Comparison of ENCODE assay signal across 20 cellular contexts in the genomic region with DNA sequence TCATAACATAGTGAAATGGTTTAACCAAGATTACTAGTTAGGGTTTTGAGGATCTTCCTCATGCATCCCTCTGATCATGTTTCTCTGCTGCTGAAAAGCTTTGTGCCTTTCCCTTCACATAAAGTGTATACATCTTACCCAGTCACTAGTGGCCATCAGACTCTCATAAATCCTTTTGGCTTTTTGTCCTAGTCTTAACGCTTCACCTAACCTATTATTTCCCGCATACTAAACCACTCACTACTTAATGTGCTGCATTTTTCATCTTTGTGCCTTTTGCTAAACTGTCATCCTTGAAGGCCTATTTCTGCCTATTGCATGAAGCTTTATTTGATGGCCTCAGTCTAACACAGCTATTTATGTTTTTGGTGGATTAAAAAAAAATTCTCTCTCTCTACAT.
DNase-seq lines count a peak whose midpoint lies in the region; ATAC-seq, FAIRE-seq and TF ChIP-seq lines count a peak whose summit lies in the region.
"Had no signal": no experiment of that assay in that cellular context is flagged by ENCODE, and none has a peak within 500 bp of the region (broad histone marks: within the 10 kb centered on the region; RNA-seq: fewer than 3 reads in every experiment).

No MANE protein-coding gene starts in this region.

- H3K27me3 Mint-ChIP-seq in GM23338 (ENCODE audit: insufficient read depth, low read depth, poor library complexity) = no peaks in the 10 kb centered on the region

- H3K36me3 ChIP-seq in GM23338 (ENCODE audit: insufficient read depth) (no peaks in the 10 kb centered on the region), iPS-20b (ENCODE audit: insufficient read depth, low read depth, low read length) (no peaks in the 10 kb centered on the region), suprapubic skin (no peaks in the 10 kb centered on the region), left lung (no peaks in the 10 kb centered on the region)
- H3K36me3 ChIP-seq: SJCRH30 had no signal

- peak overlapping the region; percentile 42 for H3K27ac ChIP-seq in GM23338 (ENCODE audit: low read depth)
- H3K27ac ChIP-seq in iPS-20b (ENCODE audit: low read length) = peak overlapping the region; percentile 91
- H3K27ac ChIP-seq in suprapubic skin = no peak overlapping the region
- no peak overlapping the region for H3K27ac ChIP-seq in left lung
- H3K27ac ChIP-seq: C4-2B, RWPE1, SJCRH30 had no signal

- no peak overlapping the region for H2AFZ ChIP-seq in GM23338

- H3K79me2 ChIP-seq in GM23338 (replicated peaks; ENCODE audit: insufficient read depth) = no peaks in the 10 kb centered on the region

- H3K27ac Mint-ChIP-seq in GM23338 = peak overlapping the region; percentile 82
- H3K27ac Mint-ChIP-seq: HFFc6 had no signal

- no peak for FAIRE-seq in H54 (lab: Jason Lieb, UNC)

- ATAC-seq in GM23338 (no peak), HG02759 (IDR thresholded peaks at IDR 0.05; ENCODE audit: unreplicated experiment) (no peak), left lung (no peak)

- H3K4me3 Mint-ChIP-seq in GM23338 = no peak overlapping the region
- H3K4me3 Mint-ChIP-seq: HFFc6 had no signal

- intact Hi-C loops in left lung (cut with DNase I) = no loop called here

- peak overlapping the region; percentile 12 for H3K4me2 ChIP-seq in GM23338

- peak overlapping the region; percentile 32; the same call in 1 of the 2 replicates for H3K9ac ChIP-seq in iPS-20b (ENCODE audit: low read depth, low read length)

- H3K9me3 ChIP-seq in iPS-20b (ENCODE audit: insufficient read depth, low read depth, low read length) = no peaks in the 10 kb centered on the region
- H3K9me3 ChIP-seq in suprapubic skin = no peaks in the 10 kb centered on the region
- H3K9me3 ChIP-seq in left lung = no peaks in the 10 kb centered on the region
- H3K9me3 ChIP-seq: SJCRH30 had no signal

- peaks cover 57% of the 10 kb centered on the region for H3K4me1 ChIP-seq in GM23338 (ENCODE audit: insufficient read depth)
- H3K4me1 ChIP-seq in iPS-20b (ENCODE audit: insufficient read depth, low read length) = peaks cover 48% of the 10 kb centered on the region
- H3K4me1 ChIP-seq in suprapubic skin = no peaks in the 10 kb centered on the region
- H3K4me1 ChIP-seq in left lung = no peaks in the 10 kb centered on the region
- H3K4me1 ChIP-seq: SJCRH30 had no signal

- H3K36me3 Mint-ChIP-seq in GM23338 (ENCODE audit: low read depth) = peaks cover 4% of the 10 kb centered on the region; the same call in 1 of the 3 replicates

- H3K4me1 Mint-ChIP-seq in GM23338 = peaks cover 62% of the 10 kb centered on the region

- no peak for TF ChIP-seq POLR2A in H54 (IDR thresholded peaks at IDR 0.05; ENCODE audit: low read depth, low read length)
- no peak for TF ChIP-seq POLR2A in suprapubic skin (IDR thresholded peaks at IDR 0.05)

- H3K9me3 Mint-ChIP-seq in GM23338 = no peaks in the 10 kb centered on the region
- H3K9me3 Mint-ChIP-seq: HFFc6 had no signal

- H3K4me3 ChIP-seq in GM23338 (no peak overlapping the region), iPS-20b (ENCODE audit: low read length) (peak overlapping the region; percentile 11; the same call in 1 of the 2 replicates), suprapubic skin (no peak overlapping the region), left lung (no peak overlapping the region)
- H3K4me3 ChIP-seq: SJCRH30 had no signal

- WGBS in suprapubic skin = 87% methylated on average over 2 of the region's 2 CpGs

- H3F3A ChIP-seq in GM23338 (replicated peaks; ENCODE audit: low read depth) = no peaks in the 10 kb centered on the region

- DNase-seq in GM23338 (ENCODE audit: low spot score) (no peak), NCI-H1417 (lab: John Stamatoyannopoulos, UW) (peak; percentile 51 to 88 (median 67)), NCI-H2227 treated with DMSO at 0.1 percent for 48 hours (lab: John Stamatoyannopoulos, UW) (peak; percentile 56), H54 (ENCODE audit: insufficient read length, low spot score) (no peak), suprapubic skin (ENCODE audit: low spot score in 2 of 2) (no peak), left lung (no peak)
- DNase-seq: COR-L47; DMS153; EL; HFFc6; Karpas-422; NCI-H1436; NCI-H524; NK-92 treated with Interleukin-12 subunit alpha and Interleukin-12 subunit beta, amount 100 ng/mL, for 24 hours; SJCRH30; SW 1271 had no signal

- no peaks in the 10 kb centered on the region for H3K9me2 ChIP-seq in GM23338 (ENCODE audit: insufficient read depth)

- TF ChIP-seq EP300 in suprapubic skin (IDR thresholded peaks at IDR 0.05) = no peak

- H3K27me3 ChIP-seq in GM23338 (ENCODE audit: insufficient read depth) (no peaks in the 10 kb centered on the region), iPS-20b (ENCODE audit: insufficient read depth, low read length) (no peaks in the 10 kb centered on the region), suprapubic skin (no peaks in the 10 kb centered on the region), left lung (no peaks in the 10 kb centered on the region)
- H3K27me3 ChIP-seq: SJCRH30 had no signal

- no peak for TF ChIP-seq CTCF in GM23338 (conservative IDR thresholded peaks at IDR 0.05; ENCODE audit: low read depth in 2 of 2)
- TF ChIP-seq CTCF in suprapubic skin (IDR thresholded peaks at IDR 0.05) = no peak
- TF ChIP-seq CTCF in left lung (IDR thresholded peaks at IDR 0.05) = no peak

- H4K20me1 ChIP-seq in GM23338 (replicated peaks; ENCODE audit: insufficient read depth) = no peaks in the 10 kb centered on the region

TF ChIP-seq in GM23338, 12 proteins besides CTCF, POLR2A, EP300 and RAD21 (continues in another document):
- TF ChIP-seq ZNF114 (CRISPR knock-in tag; IDR thresholded peaks at IDR 0.05) (no peak), NANOG (IDR thresholded peaks at IDR 0.05; ENCODE audit: borderline replicate concordance) (no peak), POLR2AphosphoS5 (IDR thresholded peaks at IDR 0.05; ENCODE audit: low read depth) (no peak), EZH2 (IDR thresholded peaks at IDR 0.05; ENCODE audit: low read depth, unreplicated experiment) (no peak), CREB1 (CRISPR knock-in tag; IDR thresholded peaks at IDR 0.05; ENCODE audit: low read depth) (no peak)
- TF ChIP-seq, protein P1, sequence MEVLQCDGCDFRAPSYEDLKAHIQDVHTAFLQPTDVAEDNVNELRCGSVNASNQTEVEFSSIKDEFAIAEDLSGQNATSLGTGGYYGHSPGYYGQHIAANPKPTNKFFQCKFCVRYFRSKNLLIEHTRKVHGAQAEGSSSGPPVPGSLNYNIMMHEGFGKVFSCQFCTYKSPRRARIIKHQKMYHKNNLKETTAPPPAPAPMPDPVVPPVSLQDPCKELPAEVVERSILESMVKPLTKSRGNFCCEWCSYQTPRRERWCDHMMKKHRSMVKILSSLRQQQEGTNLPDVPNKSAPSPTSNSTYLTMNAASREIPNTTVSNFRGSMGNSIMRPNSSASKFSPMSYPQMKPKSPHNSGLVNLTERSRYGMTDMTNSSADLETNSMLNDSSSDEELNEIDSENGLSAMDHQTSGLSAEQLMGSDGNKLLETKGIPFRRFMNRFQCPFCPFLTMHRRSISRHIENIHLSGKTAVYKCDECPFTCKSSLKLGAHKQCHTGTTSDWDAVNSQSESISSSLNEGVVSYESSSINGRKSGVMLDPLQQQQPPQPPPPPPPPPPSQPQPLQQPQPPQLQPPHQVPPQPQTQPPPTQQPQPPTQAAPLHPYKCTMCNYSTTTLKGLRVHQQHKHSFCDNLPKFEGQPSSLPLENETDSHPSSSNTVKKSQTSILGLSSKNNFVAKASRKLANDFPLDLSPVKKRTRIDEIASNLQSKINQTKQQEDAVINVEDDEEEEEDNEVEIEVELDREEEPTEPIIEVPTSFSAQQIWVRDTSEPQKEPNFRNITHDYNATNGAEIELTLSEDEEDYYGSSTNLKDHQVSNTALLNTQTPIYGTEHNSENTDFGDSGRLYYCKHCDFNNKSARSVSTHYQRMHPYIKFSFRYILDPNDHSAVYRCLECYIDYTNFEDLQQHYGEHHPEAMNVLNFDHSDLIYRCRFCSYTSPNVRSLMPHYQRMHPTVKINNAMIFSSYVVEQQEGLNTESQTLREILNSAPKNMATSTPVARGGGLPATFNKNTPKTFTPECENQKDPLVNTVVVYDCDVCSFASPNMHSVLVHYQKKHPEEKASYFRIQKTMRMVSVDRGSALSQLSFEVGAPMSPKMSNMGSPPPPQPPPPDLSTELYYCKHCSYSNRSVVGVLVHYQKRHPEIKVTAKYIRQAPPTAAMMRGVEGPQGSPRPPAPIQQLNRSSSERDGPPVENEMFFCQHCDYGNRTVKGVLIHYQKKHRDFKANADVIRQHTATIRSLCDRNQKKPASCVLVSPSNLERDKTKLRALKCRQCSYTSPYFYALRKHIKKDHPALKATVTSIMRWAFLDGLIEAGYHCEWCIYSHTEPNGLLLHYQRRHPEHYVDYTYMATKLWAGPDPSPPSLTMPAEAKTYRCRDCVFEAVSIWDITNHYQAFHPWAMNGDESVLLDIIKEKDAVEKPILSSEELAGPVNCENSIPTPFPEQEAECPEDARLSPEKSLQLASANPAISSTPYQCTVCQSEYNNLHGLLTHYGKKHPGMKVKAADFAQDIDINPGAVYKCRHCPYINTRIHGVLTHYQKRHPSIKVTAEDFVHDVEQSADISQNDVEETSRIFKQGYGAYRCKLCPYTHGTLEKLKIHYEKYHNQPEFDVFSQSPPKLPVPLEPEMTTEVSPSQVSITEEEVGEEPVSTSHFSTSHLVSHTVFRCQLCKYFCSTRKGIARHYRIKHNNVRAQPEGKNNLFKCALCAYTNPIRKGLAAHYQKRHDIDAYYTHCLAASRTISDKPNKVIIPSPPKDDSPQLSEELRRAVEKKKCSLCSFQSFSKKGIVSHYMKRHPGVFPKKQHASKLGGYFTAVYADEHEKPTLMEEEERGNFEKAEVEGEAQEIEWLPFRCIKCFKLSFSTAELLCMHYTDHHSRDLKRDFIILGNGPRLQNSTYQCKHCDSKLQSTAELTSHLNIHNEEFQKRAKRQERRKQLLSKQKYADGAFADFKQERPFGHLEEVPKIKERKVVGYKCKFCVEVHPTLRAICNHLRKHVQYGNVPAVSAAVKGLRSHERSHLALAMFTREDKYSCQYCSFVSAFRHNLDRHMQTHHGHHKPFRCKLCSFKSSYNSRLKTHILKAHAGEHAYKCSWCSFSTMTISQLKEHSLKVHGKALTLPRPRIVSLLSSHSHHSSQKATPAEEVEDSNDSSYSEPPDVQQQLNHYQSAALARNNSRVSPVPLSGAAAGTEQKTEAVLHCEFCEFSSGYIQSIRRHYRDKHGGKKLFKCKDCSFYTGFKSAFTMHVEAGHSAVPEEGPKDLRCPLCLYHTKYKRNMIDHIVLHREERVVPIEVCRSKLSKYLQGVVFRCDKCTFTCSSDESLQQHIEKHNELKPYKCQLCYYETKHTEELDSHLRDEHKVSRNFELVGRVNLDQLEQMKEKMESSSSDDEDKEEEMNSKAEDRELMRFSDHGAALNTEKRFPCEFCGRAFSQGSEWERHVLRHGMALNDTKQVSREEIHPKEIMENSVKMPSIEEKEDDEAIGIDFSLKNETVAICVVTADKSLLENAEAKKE (CRISPR knock-in tag; IDR thresholded peaks at IDR 0.05) = no peak

Comparison
In these comparisons a context has a peak if more than half of its experiments do, and no peak if none do; other contexts are left out.
1. DNase-seq: peak in NCI-H1417 (3 of 3) and NCI-H2227 treated with DMSO at 0.1 percent for 48 hours (single experiment); none in GM23338 (single experiment), H54 (single experiment), suprapubic skin (0 of 2) and left lung (0 of 2).
2. H3K27ac ChIP-seq: peak in GM23338 (single experiment) and iPS-20b (single experiment); none in suprapubic skin (single experiment) and left lung (0 of 2).